ENCODE assay signal across 1 cellular context in the genomic region with DNA sequence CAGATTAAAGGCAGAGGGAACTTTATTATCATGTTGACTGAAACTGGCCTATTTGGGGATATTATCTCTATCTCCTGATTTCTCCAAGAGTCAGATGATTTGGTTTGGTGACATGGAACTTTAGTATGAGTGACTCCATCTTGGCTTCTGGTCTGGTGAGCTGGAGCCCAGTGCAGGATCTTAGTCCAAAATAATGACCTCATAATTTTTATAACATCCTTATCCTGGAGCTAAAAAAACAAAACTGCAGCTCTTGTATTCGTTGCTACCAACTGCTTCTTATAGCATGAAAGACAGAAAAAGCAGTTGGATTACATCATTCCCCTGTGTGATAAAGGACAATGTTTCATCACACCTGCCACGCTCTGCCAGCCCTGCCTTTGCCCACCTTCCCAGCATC.
A peak's percentile ranks its signal among the peaks of the same experiment; 100 is the strongest.
TF ChIP-seq lines count a peak whose summit lies in the region.

No MANE protein-coding gene starts in this region.

TF ChIP-seq in HEK293, 187 proteins besides CTCF, POLR2A, EP300 and RAD21 (continued from another document):
- TF ChIP-seq FEZF1 (tag by site-specific recombination; IDR thresholded peaks at IDR 0.05) (0 out of 2 replicates have a peak, but pooled peaks have one; percentile 8), REST (tag by site-specific recombination; IDR thresholded peaks at IDR 0.05) (no peak), SP3 (tag by site-specific recombination; IDR thresholded peaks at IDR 0.05) (no peak), GFI1B (tag by site-specific recombination; IDR thresholded peaks at IDR 0.05) (no peak), SALL2 (tag by site-specific recombination; IDR thresholded peaks at IDR 0.05; ENCODE audit: borderline replicate concordance) (no peak), ZNF514 (tag by site-specific recombination; IDR thresholded peaks at IDR 0.05) (no peak), SP2 (tag by site-specific recombination; IDR thresholded peaks at IDR 0.05) (no peak), ZBTB17 (tag by site-specific recombination; IDR thresholded peaks at IDR 0.05) (no peak), ZNF157 (tag by site-specific recombination; IDR thresholded peaks at IDR 0.05) (no peak), ZBTB48 (tag by site-specific recombination; IDR thresholded peaks at IDR 0.05) (no peak), TRIM28 (IDR thresholded peaks at IDR 0.05; ENCODE audit: borderline replicate concordance, low read length) (no peak)
- TF ChIP-seq, protein P1, sequence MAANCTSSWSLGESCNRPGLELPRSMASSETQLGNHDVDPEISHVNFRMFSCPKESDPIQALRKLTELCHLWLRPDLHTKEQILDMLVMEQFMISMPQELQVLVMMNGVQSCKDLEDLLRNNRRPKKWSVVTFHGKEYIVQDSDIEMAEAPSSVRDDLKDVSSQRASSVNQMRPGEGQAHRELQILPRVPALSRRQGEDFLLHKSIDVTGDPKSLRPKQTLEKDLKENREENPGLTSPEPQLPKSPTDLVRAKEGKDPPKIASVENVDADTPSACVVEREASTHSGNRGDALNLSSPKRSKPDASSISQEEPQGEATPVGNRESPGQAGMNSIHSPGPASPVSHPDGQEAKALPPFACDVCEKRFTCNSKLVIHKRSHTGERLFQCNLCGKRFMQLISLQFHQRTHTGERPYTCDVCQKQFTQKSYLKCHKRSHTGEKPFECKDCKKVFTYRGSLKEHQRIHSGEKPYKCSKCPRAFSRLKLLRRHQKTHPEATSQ (tag by site-specific recombination; IDR thresholded peaks at IDR 0.05): no peak
- TF ChIP-seq, protein P2, sequence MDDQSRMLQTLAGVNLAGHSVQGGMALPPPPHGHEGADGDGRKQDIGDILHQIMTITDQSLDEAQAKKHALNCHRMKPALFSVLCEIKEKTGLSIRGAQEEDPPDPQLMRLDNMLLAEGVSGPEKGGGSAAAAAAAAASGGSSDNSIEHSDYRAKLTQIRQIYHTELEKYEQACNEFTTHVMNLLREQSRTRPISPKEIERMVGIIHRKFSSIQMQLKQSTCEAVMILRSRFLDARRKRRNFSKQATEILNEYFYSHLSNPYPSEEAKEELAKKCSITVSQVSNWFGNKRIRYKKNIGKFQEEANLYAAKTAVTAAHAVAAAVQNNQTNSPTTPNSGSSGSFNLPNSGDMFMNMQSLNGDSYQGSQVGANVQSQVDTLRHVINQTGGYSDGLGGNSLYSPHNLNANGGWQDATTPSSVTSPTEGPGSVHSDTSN (CRISPR knock-in tag; IDR thresholded peaks at IDR 0.05): no peak
- TF ChIP-seq, protein P3, sequence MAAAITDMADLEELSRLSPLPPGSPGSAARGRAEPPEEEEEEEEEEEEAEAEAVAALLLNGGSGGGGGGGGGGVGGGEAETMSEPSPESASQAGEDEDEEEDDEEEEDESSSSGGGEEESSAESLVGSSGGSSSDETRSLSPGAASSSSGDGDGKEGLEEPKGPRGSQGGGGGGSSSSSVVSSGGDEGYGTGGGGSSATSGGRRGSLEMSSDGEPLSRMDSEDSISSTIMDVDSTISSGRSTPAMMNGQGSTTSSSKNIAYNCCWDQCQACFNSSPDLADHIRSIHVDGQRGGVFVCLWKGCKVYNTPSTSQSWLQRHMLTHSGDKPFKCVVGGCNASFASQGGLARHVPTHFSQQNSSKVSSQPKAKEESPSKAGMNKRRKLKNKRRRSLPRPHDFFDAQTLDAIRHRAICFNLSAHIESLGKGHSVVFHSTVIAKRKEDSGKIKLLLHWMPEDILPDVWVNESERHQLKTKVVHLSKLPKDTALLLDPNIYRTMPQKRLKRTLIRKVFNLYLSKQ (tag by site-specific recombination; IDR thresholded peaks at IDR 0.05; ENCODE audit: borderline replicate concordance): no peak
